In genomic region chr5:173334808-173335207, GRCh38 we compare ENCODE assay signal across 15 cellular contexts.
"Had no signal": no experiment of that assay in that cellular context is flagged by ENCODE, and none has a peak within 500 bp of the region (broad histone marks: within the 10 kb centered on the region; RNA-seq: fewer than 3 reads in every experiment).

No MANE protein-coding gene starts in this region.

- H3K36me3 ChIP-seq: heart left ventricle, ovary, thoracic aorta had no signal

- H3K4me3 ChIP-seq: heart left ventricle, ovary, thoracic aorta had no signal

- DNase-seq: activated CD4-positive, alpha-beta T cell treated with anti-CD3 and anti-CD28 coated beads, Interleukin-2, amount 10 ng/mL, durations not matched to agents 7 days and 5 days; activated CD4-positive, CD25-positive, alpha-beta regulatory T cell; activated CD8-positive, alpha-beta memory T cell treated with anti-CD3 and anti-CD28 coated beads for 24 hours; activated naive CD4-positive, alpha-beta T cell treated with anti-CD3 and anti-CD28 coated beads for 36 hours; foreskin melanocyte; heart left ventricle; islet precursor cell; nephron progenitor cell; ovary; stimulated activated CD4-positive, alpha-beta T cell treated with anti-CD3 and anti-CD28 coated beads, Interleukin-15, amount 100 ng/mL, for 24 hours; stimulated activated CD4-positive, alpha-beta T cell treated with anti-CD3 and anti-CD28 coated beads, Interleukin-4, amount 100 ng/mL, for 4 hours; stimulated activated naive CD8-positive, alpha-beta T cell treated with anti-CD3 and anti-CD28 coated beads, Interleukin-15, amount 100 ng/mL, for 72 hours had no signal

- H3K9me3 ChIP-seq: heart left ventricle, ovary, thoracic aorta had no signal

- ATAC-seq: esophagus mucosa; heart left ventricle; left lobe of liver; stimulated activated naive CD8-positive, alpha-beta T cell treated with anti-CD3 and anti-CD28 coated beads, Interleukin-15, amount 100 ng/mL, for 72 hours had no signal

- H3K27me3 ChIP-seq: ovary had no signal

- H3K27ac ChIP-seq: heart left ventricle, ovary, thoracic aorta had no signal
